ENCODE assay signal across 24 cellular contexts in genomic region chr11:30564994-30565393, GRCh38. TPM values are rescaled to one million over a fixed set of nuclear protein-coding genes. Genes with fewer than 3 reads are reported as not detected.
A peak's percentile ranks its signal among the peaks of the same experiment; 100 is the strongest.
DNase-seq lines count a peak whose midpoint lies in the region; ATAC-seq and TF ChIP-seq lines count a peak whose summit lies in the region.
"Had no signal": no experiment of that assay in that cellular context is flagged by ENCODE, and none has a peak within 500 bp of the region (broad histone marks: within the 10 kb centered on the region; RNA-seq: fewer than 3 reads in every experiment).

No MANE protein-coding gene starts in this region.

- peak overlapping the region; percentile 45 to 95 (median 83) for H3K27ac Mint-ChIP-seq in brain
- H3K27ac Mint-ChIP-seq: CD4-positive, alpha-beta memory T cell had no signal

- H3K9me3 Mint-ChIP-seq in brain: peaks cover 0 to 7% (median 6%) of the 10 kb centered on the region in 5 experiments

- TF ChIP-seq EP300 in ovary (IDR thresholded peaks at IDR 0.05): no peak

- no peaks in the 10 kb centered on the region for H3K27me3 ChIP-seq in ovary
- H3K27me3 ChIP-seq: BLaER1 treated with 17β-estradiol and CSF1 and Interleukin-3, amounts not matched to agents 10 nM and 100 nM; MG63; SJSA1 had no signal

- DNase-seq in DMS 273 (lab: John Stamatoyannopoulos, UW; ENCODE audit: unreplicated experiment): peak; percentile 9
- no peak for DNase-seq in DMS 273 treated with DMSO at 0.1 percent for 48 hours (lab: John Stamatoyannopoulos, UW)
- peak; percentile 3 for DNase-seq in midbrain (lab: John Stamatoyannopoulos, UW)
- no peak for DNase-seq in epidermal melanocyte (ENCODE audit: insufficient read length, low spot score)
- DNase-seq in ovary: no peak
- no peak for DNase-seq in hippocampal formation (lab: John Stamatoyannopoulos, UW)
- DNase-seq: Caco-2; CD4-positive, alpha-beta memory T cell; DMS153; MG63; NCI-H1417; NCI-H187; OCI-M1 had no signal

- TF ChIP-seq CTCF in brain (conservative IDR thresholded peaks at IDR 0.05) (no peak), ovary (IDR thresholded peaks at IDR 0.05) (no peak)

- H3K4me3 Mint-ChIP-seq in brain: peak overlapping the region; percentile 58 to 80 (median 72)
- H3K4me3 Mint-ChIP-seq: CD4-positive, alpha-beta memory T cell had no signal

- no peaks in the 10 kb centered on the region for H3K9me3 ChIP-seq in ovary
- H3K9me3 ChIP-seq: Caco-2, MG63, SJSA1 had no signal

- no peak for TF ChIP-seq POLR2A in ovary (IDR thresholded peaks at IDR 0.05)

- peaks cover 32% of the 10 kb centered on the region for H3K36me3 Mint-ChIP-seq in brain
- H3K36me3 Mint-ChIP-seq: CD4-positive, alpha-beta memory T cell had no signal

- no peaks in the 10 kb centered on the region for H3K36me3 ChIP-seq in ovary
- H3K36me3 ChIP-seq: MG63, SJSA1 had no signal

- peaks cover 82% of the 10 kb centered on the region for H3K4me1 Mint-ChIP-seq in brain
- H3K4me1 Mint-ChIP-seq: CD4-positive, alpha-beta memory T cell had no signal

- H3K27ac ChIP-seq in ovary: no peak overlapping the region
- H3K27ac ChIP-seq: 22Rv1; BLaER1 treated with 17β-estradiol and CSF1 and Interleukin-3, amounts not matched to agents 10 nM and 100 nM; HL-60; SJSA1 had no signal

- H3K27me3 Mint-ChIP-seq in brain: peaks cover 3% of the 10 kb centered on the region
- H3K27me3 Mint-ChIP-seq: CD4-positive, alpha-beta memory T cell had no signal

- ATAC-seq in HG02610 (IDR thresholded peaks at IDR 0.05; ENCODE audit: unreplicated experiment): no peak
- ATAC-seq: HepG2, K562, Right ventricle myocardium inferior had no signal

- intact Hi-C loops in ovary (cut with DNase I): no loop called here

- 37 to 42% (median 39%) methylated on average over 10 of the region's 10 CpGs for WGBS in ovary, 3 donors

- no peak overlapping the region for H3K4me3 ChIP-seq in ovary
- H3K4me3 ChIP-seq: BLaER1 treated with 17β-estradiol and CSF1 and Interleukin-3, amounts not matched to agents 10 nM and 100 nM; K562; MG63; SJSA1 had no signal

- H3K4me1 ChIP-seq in ovary (ENCODE audit: insufficient read depth): no peaks in the 10 kb centered on the region
- H3K4me1 ChIP-seq: Caco-2 had no signal

RNA-seq across cellular contexts. Expression of gene MPPED2, which starts 21.2 kb away (rescaled TPM):
- 3.4 TPM for polyA plus RNA-seq in brain (ENCODE audit: insufficient read depth, low read depth, low replicate concordance)
- 10 to 100 TPM in 1 of 7 donors, 1 to 10 TPM in 4, under 1 TPM in 2; 0.30 to 10.1 (median 2.9) TPM for total RNA-seq in ovary
- 1 to 10 TPM in 1 of 2 donors, under 1 TPM in 1; 0.54 to 7.6 TPM for polyA plus RNA-seq in ovary
- total RNA-seq: Caco-2; CD4-positive, alpha-beta memory T cell; HepG2; HT-29; K562; NCI-H460; SJSA1 had no signal
- polyA plus RNA-seq: CD4-positive, alpha-beta memory T cell; HepG2; K562 had no signal

Comparison
In these comparisons a context has a peak if more than half of its experiments do, and no peak if none do; other contexts are left out.
1. DNase-seq: peak in DMS 273 (single experiment) and midbrain (single experiment); none in DMS 273 treated with DMSO at 0.1 percent for 48 hours (single experiment), epidermal melanocyte (single experiment), ovary (0 of 5) and hippocampal formation (0 of 2).